In the genomic region with DNA sequence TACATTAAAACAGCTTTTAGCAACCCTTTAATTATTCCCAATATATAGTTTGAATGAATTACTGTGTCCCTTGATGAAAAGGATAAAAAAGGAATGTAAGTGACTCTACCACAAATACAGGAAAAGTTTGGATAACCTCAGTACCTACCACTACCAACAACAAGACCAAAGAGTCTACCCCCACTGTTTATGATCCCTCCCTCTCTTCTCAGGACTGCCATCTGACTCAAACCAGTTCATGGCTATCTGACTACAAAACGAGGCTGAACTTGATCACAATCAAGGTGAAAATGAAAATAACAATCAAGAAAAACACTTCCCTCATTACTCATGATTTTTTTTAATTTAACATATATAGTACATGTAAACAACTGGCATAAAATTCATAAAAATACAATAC, we compare ENCODE assay signal across 17 cellular contexts.
"Had no signal": no experiment of that assay in that cellular context is flagged by ENCODE, and none has a peak within 500 bp of the region (broad histone marks: within the 10 kb centered on the region; RNA-seq: fewer than 3 reads in every experiment).

No MANE protein-coding gene starts in this region.

- FAIRE-seq: frontal cortex had no signal

- H3K4me1 Mint-ChIP-seq: activated naive CD4-positive, alpha-beta T cell treated with anti-CD3 and anti-CD28 coated beads, Interleukin-2, amount 10 ng/mL, durations not matched to agents 7 days and 5 days; activated naive CD8-positive, alpha-beta T cell treated with anti-CD3 and anti-CD28 coated beads, Interleukin-2, amount 10 ng/mL, durations not matched to agents 7 days and 5 days; brain; endodermal cell had no signal

- H3K4me3 ChIP-seq: ascending aorta, breast epithelium, cardiac muscle cell, coronary artery had no signal

- DNase-seq: activated gamma-delta T cell; central memory CD4-positive, alpha-beta T cell; foreskin fibroblast had no signal

- H3K36me3 ChIP-seq: breast epithelium had no signal

- H3K27ac ChIP-seq: ascending aorta, breast epithelium, cardiac muscle cell, coronary artery, dorsolateral prefrontal cortex had no signal

- H3K36me3 Mint-ChIP-seq: activated naive CD4-positive, alpha-beta T cell treated with anti-CD3 and anti-CD28 coated beads, Interleukin-2, amount 10 ng/mL, durations not matched to agents 7 days and 5 days; activated naive CD4-positive, alpha-beta T cell treated with anti-CD3 and anti-CD28 coated beads, Interleukin-2, amount 50 U/mL, for 72 hours; activated naive CD8-positive, alpha-beta T cell treated with anti-CD3 and anti-CD28 coated beads, Interleukin-2, amount 10 ng/mL, durations not matched to agents 7 days and 5 days had no signal

- H3K27me3 Mint-ChIP-seq: activated CD8-positive, alpha-beta T cell treated with anti-CD3 and anti-CD28 coated beads for 36 hours; activated naive CD4-positive, alpha-beta T cell treated with anti-CD3 and anti-CD28 coated beads, Interleukin-2, amount 10 ng/mL, durations not matched to agents 7 days and 5 days; activated naive CD8-positive, alpha-beta T cell treated with anti-CD3 and anti-CD28 coated beads, Interleukin-2, amount 10 ng/mL, durations not matched to agents 7 days and 5 days; dendritic cell treated with granulocyte-macrophage colony-stimulating factor and Interleukin-4, amounts not matched to agents 40 ng/mL and 50 ng/mL, for 4 days had no signal

- H3K4me3 Mint-ChIP-seq: activated CD8-positive, alpha-beta T cell treated with anti-CD3 and anti-CD28 coated beads for 36 hours; activated naive CD4-positive, alpha-beta T cell treated with anti-CD3 and anti-CD28 coated beads, Interleukin-2, amount 10 ng/mL, durations not matched to agents 7 days and 5 days; activated naive CD8-positive, alpha-beta T cell treated with anti-CD3 and anti-CD28 coated beads, Interleukin-2, amount 10 ng/mL, durations not matched to agents 7 days and 5 days; activated T-cell treated with anti-CD3 and anti-CD28 coated beads, Interleukin-2, amount 50 U/mL, for 4 hours; brain; dendritic cell treated with granulocyte-macrophage colony-stimulating factor and Interleukin-4, amounts not matched to agents 40 ng/mL and 50 ng/mL, for 4 days; endodermal cell had no signal

- H3K4me1 ChIP-seq: ascending aorta, breast epithelium had no signal

- H3K27ac Mint-ChIP-seq: activated CD8-positive, alpha-beta T cell treated with anti-CD3 and anti-CD28 coated beads for 36 hours; activated naive CD4-positive, alpha-beta T cell treated with anti-CD3 and anti-CD28 coated beads, Interleukin-2, amount 10 ng/mL, durations not matched to agents 7 days and 5 days; activated naive CD4-positive, alpha-beta T cell treated with anti-CD3 and anti-CD28 coated beads, Interleukin-2, amount 50 U/mL, for 72 hours; activated naive CD8-positive, alpha-beta T cell treated with anti-CD3 and anti-CD28 coated beads, Interleukin-2, amount 10 ng/mL, durations not matched to agents 7 days and 5 days; brain; dendritic cell treated with granulocyte-macrophage colony-stimulating factor and Interleukin-4, amounts not matched to agents 40 ng/mL and 50 ng/mL, for 4 days; endodermal cell had no signal

- H3K9me3 Mint-ChIP-seq: activated naive CD4-positive, alpha-beta T cell treated with anti-CD3 and anti-CD28 coated beads, Interleukin-2, amount 10 ng/mL, durations not matched to agents 7 days and 5 days; activated naive CD4-positive, alpha-beta T cell treated with anti-CD3 and anti-CD28 coated beads, Interleukin-2, amount 50 U/mL, for 72 hours; activated naive CD8-positive, alpha-beta T cell treated with anti-CD3 and anti-CD28 coated beads, Interleukin-2, amount 10 ng/mL, durations not matched to agents 7 days and 5 days; activated T-cell treated with anti-CD3 and anti-CD28 coated beads, Interleukin-2, amount 50 U/mL, for 4 hours had no signal

- H3K27me3 ChIP-seq: ascending aorta, breast epithelium, cardiac muscle cell, dorsolateral prefrontal cortex had no signal

- H3K9me3 ChIP-seq: breast epithelium had no signal
